13 cellular contexts compared by ENCODE assay signal in genomic region chr1:19479351-19480120, GRCh38. TPM values are rescaled to one million over a fixed set of nuclear protein-coding genes. Genes with fewer than 3 reads are reported as not detected.
A peak's percentile ranks its signal among the peaks of the same experiment; 100 is the strongest.
DNase-seq lines count a peak whose midpoint lies in the region; ATAC-seq and TF ChIP-seq lines count a peak whose summit lies in the region.
"Had no signal": no experiment of that assay in that cellular context is flagged by ENCODE, and none has a peak within 500 bp of the region (broad histone marks: within the 10 kb centered on the region; RNA-seq: fewer than 3 reads in every experiment).

No MANE protein-coding gene starts in this region.

- ATAC-seq in central memory CD8-positive, alpha-beta T cell (replicated peaks; ENCODE audit: extremely low read depth, poor library complexity, severe bottlenecking), result no peak
- ATAC-seq in natural killer cell, result no peak
- ATAC-seq in psoas muscle, result no peak

- H3K27ac Mint-ChIP-seq in CD14-positive monocyte (peak overlapping the region; percentile 83 to 98 (median 96)), natural killer cell (peak overlapping the region; percentile 97 to 98)
- H3K27ac Mint-ChIP-seq in central memory CD8-positive, alpha-beta T cell (ENCODE audit: low read depth), result peak overlapping the region; percentile 98

- no peak overlapping the region for H3K27ac ChIP-seq in psoas muscle

- H3K4me1 ChIP-seq in psoas muscle, result peaks cover 94% of the 10 kb centered on the region

- no peak overlapping the region for H3K4me3 Mint-ChIP-seq in CD14-positive monocyte
- H3K4me3 Mint-ChIP-seq in central memory CD8-positive, alpha-beta T cell, result peak overlapping the region; percentile 45
- H3K4me3 Mint-ChIP-seq in natural killer cell, result peak overlapping the region; percentile 5

- peaks cover 0 to 23% of the 10 kb centered on the region in 2 donors for H3K36me3 ChIP-seq in psoas muscle (ENCODE audit: insufficient read depth in 1 of 2, low read depth in 1 of 2)

- H3K27me3 ChIP-seq in psoas muscle (ENCODE audit: insufficient read depth in 3 of 3, low read length in 2 of 3), result no peaks in the 10 kb centered on the region
- H3K27me3 ChIP-seq: tibial artery had no signal

- WGBS in psoas muscle, 3 donors, result 35 to 46% (median 45%) methylated on average over 6 of the region's 6 CpGs

- H3K9me3 Mint-ChIP-seq in CD14-positive monocyte, result no peaks in the 10 kb centered on the region
- no peaks in the 10 kb centered on the region for H3K9me3 Mint-ChIP-seq in central memory CD8-positive, alpha-beta T cell
- H3K9me3 Mint-ChIP-seq in natural killer cell, result no peaks in the 10 kb centered on the region

- peaks cover 0 to 4% (median 0%) of the 10 kb centered on the region in 3 donors for H3K27me3 Mint-ChIP-seq in CD14-positive monocyte (ENCODE audit: low read depth in 3 of 3)
- H3K27me3 Mint-ChIP-seq in central memory CD8-positive, alpha-beta T cell, result no peaks in the 10 kb centered on the region
- no peaks in the 10 kb centered on the region for H3K27me3 Mint-ChIP-seq in natural killer cell (ENCODE audit: low read depth in 2 of 2)

- H3K4me1 Mint-ChIP-seq in CD14-positive monocyte, result peaks cover 88% of the 10 kb centered on the region
- peaks cover 91% of the 10 kb centered on the region for H3K4me1 Mint-ChIP-seq in central memory CD8-positive, alpha-beta T cell
- H3K4me1 Mint-ChIP-seq in natural killer cell, result peaks cover 93 to 94% of the 10 kb centered on the region in 2 donors

- no peak overlapping the region for H3K4me3 ChIP-seq in Jurkat, Clone E6-1 (ENCODE audit: low read length)
- H3K4me3 ChIP-seq in psoas muscle, result no peak overlapping the region
- H3K4me3 ChIP-seq: tibial artery had no signal

- H3K36me3 Mint-ChIP-seq in CD14-positive monocyte (peaks cover 25 to 50% of the 10 kb centered on the region in 2 donors), natural killer cell (no peaks in the 10 kb centered on the region)
- H3K36me3 Mint-ChIP-seq in central memory CD8-positive, alpha-beta T cell (ENCODE audit: insufficient read depth), result peaks cover 34% of the 10 kb centered on the region

- no peaks in the 10 kb centered on the region for H3K9me3 ChIP-seq in psoas muscle
- H3K9me3 ChIP-seq: tibial artery had no signal

- intact Hi-C loops in CD14-positive monocyte (cut with micrococcal nuclease) (loop anchor here (5.0 kb wide), 5 partner anchors 32 to 103 kb away; no protein-coding TSS in a partner anchor), natural killer cell (cut with micrococcal nuclease) (loop anchor here (5.0 to 10.0 kb wide), 2 partner anchors 87 to 165 kb away; partner anchors contain the start of genes AKR7A2 and SLC66A1), psoas muscle (cut with DNase I) (loop anchor here (5.0 to 10.0 kb wide), 3 partner anchors 37 to 87 kb away; no protein-coding TSS in a partner anchor)

- no peak for DNase-seq in CD14-positive monocyte (ENCODE audit: low spot score)
- peak; percentile 47 for DNase-seq in Jurkat, Clone E6-1 (ENCODE audit: low read depth, low spot score)
- DNase-seq in central memory CD8-positive, alpha-beta T cell (ENCODE audit: low spot score in 2 of 2), result no peak
- no peak for DNase-seq in natural killer cell
- DNase-seq in kidney glomerular epithelial cell (lab: John Stamatoyannopoulos, UW), result no peak
- DNase-seq in GM19238 (ENCODE audit: insufficient read length, low spot score), result no peak
- DNase-seq in psoas muscle, result no peak
- DNase-seq in NCI-H82 treated with DMSO at 0.1 percent for 48 hours (lab: John Stamatoyannopoulos, UW; ENCODE audit: unreplicated experiment), result no peak
- DNase-seq: activated CD8-positive, alpha-beta memory T cell treated with anti-CD3 and anti-CD28 coated beads, Interleukin-2, amount 50 U/mL, for 48 hours; C1 segment of cervical spinal cord; Kasumi-1; NCI-H2029 treated with DMSO at 0.1 percent for 48 hours; tibial artery had no signal

- TF ChIP-seq CTCF in CD14-positive monocyte (IDR thresholded peaks at IDR 0.05) (no peak), natural killer cell (IDR thresholded peaks at IDR 0.05) (no peak), psoas muscle (IDR thresholded peaks at IDR 0.05) (no peak)

RNA-seq across cellular contexts. Expression of gene CAPZB, which starts 5.8 kb away (rescaled TPM):
- polyA plus RNA-seq in CD14-positive monocyte, result 100 to 1,000 TPM; 407 to 504 TPM
- polyA plus RNA-seq in Jurkat, Clone E6-1 (2012; ENCODE audit: insufficient read depth, insufficient read length), result 495 TPM
- total RNA-seq in natural killer cell, result 100 to 1,000 TPM; 369 to 393 (median 375) TPM
- 100 to 1,000 TPM; 207 to 284 (median 232) TPM for total RNA-seq in psoas muscle
- polyA plus RNA-seq in psoas muscle, result 100 to 1,000 TPM; 179 to 261 (median 206) TPM

Comparison
In these comparisons a context has a peak if more than half of its experiments do, and no peak if none do; other contexts are left out.
1. H3K4me3 Mint-ChIP-seq: peak in central memory CD8-positive, alpha-beta T cell (single experiment) and natural killer cell (single experiment); none in CD14-positive monocyte (0 of 2).
2. Peak in every context shown above with its lines, with median percentiles within 50 percentile points of each other: H3K27ac Mint-ChIP-seq.